ENCODE assay signal across 12 cellular contexts in genomic region chr14:102893452-102893851, GRCh38. TPM values are rescaled to one million over a fixed set of nuclear protein-coding genes. Genes with fewer than 3 reads are reported as not detected.
A peak's percentile ranks its signal among the peaks of the same experiment; 100 is the strongest.
DNase-seq lines count a peak whose midpoint lies in the region; ATAC-seq and TF ChIP-seq lines count a peak whose summit lies in the region.
"Had no signal": no experiment of that assay in that cellular context is flagged by ENCODE, and none has a peak within 500 bp of the region (broad histone marks: within the 10 kb centered on the region; RNA-seq: fewer than 3 reads in every experiment).

No MANE protein-coding gene starts in this region.

- DNase-seq in G401 (ENCODE audit: low spot score) (peak; percentile 84), astrocyte of the spinal cord (ENCODE audit: low read depth, low spot score) (peak; percentile 87), hepatic stellate cell (ENCODE audit: low spot score) (peak; percentile 88), skeletal muscle cell (ENCODE audit: low read depth) (peak; percentile 95), SK-N-DZ (ENCODE audit: low spot score) (no peak), NOMO-1 treated with DMSO at 0.1 percent for 48 hours (lab: John Stamatoyannopoulos, UW; ENCODE audit: unreplicated experiment) (no peak)
- DNase-seq: activated CD8-positive, alpha-beta memory T cell treated with anti-CD3 and anti-CD28 coated beads for 24 hours; central memory CD4-positive, alpha-beta T cell; DND-41; NCI-H446 had no signal

- in situ Hi-C loops in G401 (cut with HindIII; ENCODE audit: low sequenced_read_pairs), result no loop called here
- in situ Hi-C loops in astrocyte of the spinal cord (cut with HindIII; ENCODE audit: low sequenced_read_pairs), result no loop called here

- no peak overlapping the region for H3K4me3 ChIP-seq in astrocyte of the spinal cord (ENCODE audit: low read depth, low read length)
- no peak overlapping the region for H3K4me3 ChIP-seq in skeletal muscle cell (ENCODE audit: low read depth, low read length)

- ATAC-seq in GM18907 (IDR thresholded peaks at IDR 0.05; ENCODE audit: unreplicated experiment), result no peak
- ATAC-seq in GM19351 (IDR thresholded peaks at IDR 0.05; ENCODE audit: unreplicated experiment), result no peak

- no peak for TF ChIP-seq CTCF in astrocyte of the spinal cord (IDR thresholded peaks at IDR 0.05; ENCODE audit: low read depth, low read length)

RNA-seq across cellular contexts. Expression of gene AMN, which starts 29.0 kb away (rescaled TPM):
- total RNA-seq in G401 (2014; rRNA removed; shearing (Covaris generic)), result not detected in 2 replicates
- 0.89 and 0.93 TPM in 2 replicates for polyA plus RNA-seq in SK-N-DZ (2014; cell fraction: cytosol; rRNA removed)
- polyA plus RNA-seq in SK-N-DZ (2014; cell fraction: nucleus; rRNA removed), result 7.4 and 12.1 TPM in 2 replicates

Comparison
In these comparisons a context has a peak if more than half of its experiments do, and no peak if none do; other contexts are left out.
1. DNase-seq: peak in G401 (single experiment), astrocyte of the spinal cord (single experiment), hepatic stellate cell (single experiment) and skeletal muscle cell (single experiment); none in SK-N-DZ (single experiment) and NOMO-1 treated with DMSO at 0.1 percent for 48 hours (single experiment).